ENCODE assay signal across 17 cellular contexts in genomic region chr1:65509912-65510680, GRCh38.
DNase-seq lines count a peak whose midpoint lies in the region; ATAC-seq and TF ChIP-seq lines count a peak whose summit lies in the region.
"Had no signal": no experiment of that assay in that cellular context is flagged by ENCODE, and none has a peak within 500 bp of the region (broad histone marks: within the 10 kb centered on the region; RNA-seq: fewer than 3 reads in every experiment).

No MANE protein-coding gene starts in this region.

- H3K27me3 Mint-ChIP-seq in CD4-positive, alpha-beta T cell = no peaks in the 10 kb centered on the region
- H3K27me3 Mint-ChIP-seq: stimulated activated naive B cell treated with anti-CD40 and anti-IgM and Interleukin-4, amounts not matched to agents 10 μg/mL and 1 μg/mL and 100 μg/mL, for 72 hours had no signal

- intact Hi-C loops in CD4-positive, alpha-beta T cell (cut with DNase I, micrococcal nuclease) = no loop called here

- H3K9me3 ChIP-seq in CD4-positive, alpha-beta T cell (ENCODE audit: control insufficient read depth, low read length) = no peaks in the 10 kb centered on the region

- DNase-seq in EL (peak; percentile 88), RKO (ENCODE audit: low spot score) (peak; percentile 21), fibroblast of gingiva (ENCODE audit: low read depth) (peak; percentile 49), non-pigmented ciliary epithelial cell (ENCODE audit: low read depth) (peak; percentile 57), hypothalamus (lab: John Stamatoyannopoulos, UW) (no peak), GOT3 (lab: John Stamatoyannopoulos, UW) (no peak)
- no peak for DNase-seq in CD4-positive, alpha-beta T cell
- no peak for DNase-seq in central memory CD4-positive, alpha-beta T cell
- DNase-seq: activated CD4-positive, alpha-beta T cell treated with anti-CD3 and anti-CD28 coated beads, Interleukin-2, amount 10 ng/mL, durations not matched to agents 24 days and 14 days; adrenal gland; dorsolateral prefrontal cortex; foreskin keratinocyte; NCI-H1417; Right ventricle myocardium superior; stimulated activated naive B cell treated with anti-CD40 and anti-IgM and Interleukin-4, amounts not matched to agents 10 μg/mL and 1 μg/mL and 100 μg/mL, for 72 hours had no signal

- no peak overlapping the region for H3K27ac ChIP-seq in CD4-positive, alpha-beta T cell (ENCODE audit: low read depth, low read length)
- H3K27ac ChIP-seq: adrenal gland, dorsolateral prefrontal cortex, foreskin keratinocyte, KMS-11, skin epidermis had no signal

- no peak overlapping the region for H3K27ac Mint-ChIP-seq in CD4-positive, alpha-beta T cell
- H3K27ac Mint-ChIP-seq: activated CD4-positive, alpha-beta T cell treated with anti-CD3 and anti-CD28 coated beads, Interleukin-2, amount 10 ng/mL, durations not matched to agents 24 days and 14 days; stimulated activated naive B cell treated with anti-CD40 and anti-IgM and Interleukin-4, amounts not matched to agents 10 μg/mL and 1 μg/mL and 100 μg/mL, for 72 hours had no signal

- TF ChIP-seq CTCF in CD4-positive, alpha-beta T cell (IDR thresholded peaks at IDR 0.05) = no peak

- no peaks in the 10 kb centered on the region for H3K36me3 Mint-ChIP-seq in CD4-positive, alpha-beta T cell (ENCODE audit: low read depth)
- H3K36me3 Mint-ChIP-seq: stimulated activated naive B cell treated with anti-CD40 and anti-IgM and Interleukin-4, amounts not matched to agents 10 μg/mL and 1 μg/mL and 100 μg/mL, for 72 hours had no signal

- H3K4me3 Mint-ChIP-seq in CD4-positive, alpha-beta T cell = no peak overlapping the region
- H3K4me3 Mint-ChIP-seq: activated CD4-positive, alpha-beta T cell treated with anti-CD3 and anti-CD28 coated beads, Interleukin-2, amount 10 ng/mL, durations not matched to agents 24 days and 14 days; stimulated activated naive B cell treated with anti-CD40 and anti-IgM and Interleukin-4, amounts not matched to agents 10 μg/mL and 1 μg/mL and 100 μg/mL, for 72 hours had no signal

- CTCF ChIA-PET in CD4-positive, alpha-beta T cell (lab: Charles Lee) = no interaction called here

- H3K4me1 Mint-ChIP-seq in CD4-positive, alpha-beta T cell (ENCODE audit: low read depth) = no peaks in the 10 kb centered on the region
- H3K4me1 Mint-ChIP-seq: activated CD4-positive, alpha-beta T cell treated with anti-CD3 and anti-CD28 coated beads, Interleukin-2, amount 10 ng/mL, durations not matched to agents 24 days and 14 days had no signal

- POLR2A ChIA-PET in CD4-positive, alpha-beta T cell (lab: Charles Lee) = no interaction called here

- no peaks in the 10 kb centered on the region for H3K9me3 Mint-ChIP-seq in CD4-positive, alpha-beta T cell
- H3K9me3 Mint-ChIP-seq: activated CD4-positive, alpha-beta T cell treated with anti-CD3 and anti-CD28 coated beads, Interleukin-2, amount 10 ng/mL, durations not matched to agents 24 days and 14 days; stimulated activated naive B cell treated with anti-CD40 and anti-IgM and Interleukin-4, amounts not matched to agents 10 μg/mL and 1 μg/mL and 100 μg/mL, for 72 hours had no signal

- no peak for ATAC-seq in CD4-positive, alpha-beta T cell (ENCODE audit: poor library complexity)
- ATAC-seq: foreskin keratinocyte; stimulated activated naive B cell treated with anti-CD40 and anti-IgM and Interleukin-4, amounts not matched to agents 10 μg/mL and 1 μg/mL and 100 μg/mL, for 72 hours had no signal

- no peaks in the 10 kb centered on the region for H3K27me3 ChIP-seq in CD4-positive, alpha-beta T cell (ENCODE audit: control insufficient read depth, insufficient read depth, low read length)
- H3K27me3 ChIP-seq: adrenal gland, dorsolateral prefrontal cortex, foreskin keratinocyte had no signal

Comparison
In these comparisons a context has a peak if more than half of its experiments do, and no peak if none do; other contexts are left out.
1. DNase-seq: peak in EL (single experiment), RKO (single experiment), fibroblast of gingiva (single experiment) and non-pigmented ciliary epithelial cell (single experiment); none in CD4-positive, alpha-beta T cell (0 of 10), hypothalamus (0 of 51), central memory CD4-positive, alpha-beta T cell (single experiment) and GOT3 (single experiment).